1 cellular context compared by ENCODE assay signal in genomic region chr2:47344890-47345583, GRCh38.
A peak's percentile ranks its signal among the peaks of the same experiment; 100 is the strongest.
TF ChIP-seq lines count a peak whose summit lies in the region.

No MANE protein-coding gene starts in this region.

TF ChIP-seq in HepG2, 621 proteins besides CTCF, POLR2A, EP300 and RAD21 (continued from another document and continues in another):
- TF ChIP-seq RXRB (CRISPR knock-in tag; IDR thresholded peaks at IDR 0.05; ENCODE audit: borderline replicate concordance) (peak; percentile 87), ZNF678 (CRISPR knock-in tag; IDR thresholded peaks at IDR 0.05) (no peak), RCOR2 (CRISPR knock-in tag; IDR thresholded peaks at IDR 0.05) (peak; percentile 71; the same call in 1 of the 2 replicates), PLRG1 (conservative IDR thresholded peaks at IDR 0.05) (no peak), MATR3 (CRISPR knock-in tag; IDR thresholded peaks at IDR 0.05) (no peak), ZNF17 (CRISPR knock-in tag; IDR thresholded peaks at IDR 0.05) (no peak), ZNF275 (CRISPR knock-in tag; IDR thresholded peaks at IDR 0.05; ENCODE audit: borderline replicate concordance) (no peak), ZNF232 (CRISPR knock-in tag; IDR thresholded peaks at IDR 0.05; ENCODE audit: borderline replicate concordance) (no peak; the same call in 1 of the 2 replicates), SP2 (CRISPR knock-in tag; IDR thresholded peaks at IDR 0.05) (no peak), TARDBP (CRISPR knock-in tag; IDR thresholded peaks at IDR 0.05) (peak; percentile 83), PREB (CRISPR knock-in tag; IDR thresholded peaks at IDR 0.05) (no peak), RFXANK (CRISPR knock-in tag; IDR thresholded peaks at IDR 0.05) (no peak), KLF11 (CRISPR knock-in tag; IDR thresholded peaks at IDR 0.05) (no peak; the same call in 1 of the 2 replicates), NR0B2 (CRISPR knock-in tag; IDR thresholded peaks at IDR 0.05) (no peak), MXD4 (CRISPR knock-in tag; IDR thresholded peaks at IDR 0.05) (peak; percentile 30; the same call in 1 of the 2 replicates), NFYC (CRISPR knock-in tag; IDR thresholded peaks at IDR 0.05) (no peak; the same call in 1 of the 2 replicates), PAX8 (CRISPR knock-in tag; IDR thresholded peaks at IDR 0.05; ENCODE audit: borderline replicate concordance) (peak; percentile 70; the same call in 1 of the 2 replicates), GATAD1 (CRISPR knock-in tag; IDR thresholded peaks at IDR 0.05) (peak; percentile 47; the same call in 1 of the 2 replicates), CHCHD3 (CRISPR knock-in tag; IDR thresholded peaks at IDR 0.05) (no peak), ETV6 (CRISPR knock-in tag; conservative IDR thresholded peaks at IDR 0.05) (no peak), ATF2 (CRISPR knock-in tag; IDR thresholded peaks at IDR 0.05) (no peak; the same call in none of the 2 replicates), TP53 (CRISPR knock-in tag; conservative IDR thresholded peaks at IDR 0.05) (peak; percentile 23; the same call in 1 of the 2 replicates), DRAP1 (CRISPR knock-in tag; IDR thresholded peaks at IDR 0.05) (peak; percentile 94), ZNF430 (CRISPR knock-in tag; IDR thresholded peaks at IDR 0.05) (peak; percentile 85; the same call in 1 of the 2 replicates), HINFP (CRISPR knock-in tag; IDR thresholded peaks at IDR 0.05; ENCODE audit: low read depth) (no peak), ZBTB14 (CRISPR knock-in tag; IDR thresholded peaks at IDR 0.05) (no peak), GABPB1 (CRISPR knock-in tag; IDR thresholded peaks at IDR 0.05) (peak; percentile 61), MYPOP (CRISPR knock-in tag; IDR thresholded peaks at IDR 0.05) (peak; percentile 65; the same call in 1 of the 2 replicates), POLR2AphosphoS5 (IDR thresholded peaks at IDR 0.05; ENCODE audit: low read depth, low read length) (peak; percentile 91), ZNF44 (CRISPR knock-in tag; IDR thresholded peaks at IDR 0.05) (0 out of 2 replicates have a peak, but pooled peaks have one; percentile 24), HDAC6 (IDR thresholded peaks at IDR 0.05; ENCODE audit: low read depth, low read length) (no peak), SMYD3 (CRISPR knock-in tag; IDR thresholded peaks at IDR 0.05) (no peak), HMGXB4 (CRISPR knock-in tag; IDR thresholded peaks at IDR 0.05; ENCODE audit: borderline replicate concordance in 1 of 2, low read depth in 1 of 2) (no peak; a peak in 1 of 4 replicates), NFE2 (CRISPR knock-in tag; IDR thresholded peaks at IDR 0.05) (no peak), ZNF337 (CRISPR knock-in tag; IDR thresholded peaks at IDR 0.05; ENCODE audit: borderline replicate concordance, low read depth) (no peak), ZBTB40 (IDR thresholded peaks at IDR 0.05) (no peak), ZBTB40 (CRISPR knock-in tag; IDR thresholded peaks at IDR 0.05) (peak; percentile 65; the same call in 1 of the 2 replicates), GLMP (CRISPR knock-in tag; IDR thresholded peaks at IDR 0.05; ENCODE audit: borderline replicate concordance) (no peak)
